In genomic region chr9:134327671-134328231, GRCh38 we compare ENCODE assay signal across 9 cellular contexts. TPM values are rescaled to one million over a fixed set of nuclear protein-coding genes. Genes with fewer than 3 reads are reported as not detected.
DNase-seq lines count a peak whose midpoint lies in the region; ATAC-seq and TF ChIP-seq lines count a peak whose summit lies in the region.
"Had no signal": no experiment of that assay in that cellular context is flagged by ENCODE, and none has a peak within 500 bp of the region (broad histone marks: within the 10 kb centered on the region; RNA-seq: fewer than 3 reads in every experiment).

No MANE protein-coding gene starts in this region.

- H3K36me3 ChIP-seq in GM23338 (ENCODE audit: insufficient read depth) (no peaks in the 10 kb centered on the region), adipocyte (ENCODE audit: control insufficient read depth, insufficient read depth, low read length, severe bottlenecking) (no peaks in the 10 kb centered on the region), hepatocyte (replicated peaks; ENCODE audit: insufficient read depth, low read depth) (no peaks in the 10 kb centered on the region), gastrocnemius medialis (no peaks in the 10 kb centered on the region)

- 0 out of 2 replicates have a peak, but pooled peaks cover 5% of the 10 kb centered on the region for H3F3A ChIP-seq in GM23338 (replicated peaks; ENCODE audit: low read depth)

- H3K27ac ChIP-seq in GM23338 (ENCODE audit: low read depth) (no peak overlapping the region), hepatocyte (peak overlapping the region; percentile 96), gastrocnemius medialis (peak overlapping the region; percentile 94 to 99 (median 96))

- no peaks in the 10 kb centered on the region for H3K9me3 Mint-ChIP-seq in GM23338

- H3K9me2 ChIP-seq in GM23338 (ENCODE audit: insufficient read depth) (no peaks in the 10 kb centered on the region), hepatocyte (replicated peaks; ENCODE audit: insufficient read depth) (no peaks in the 10 kb centered on the region)

- TF ChIP-seq CTCF in GM23338 (conservative IDR thresholded peaks at IDR 0.05; ENCODE audit: low read depth in 2 of 2), result no peak
- TF ChIP-seq CTCF in hepatocyte (IDR thresholded peaks at IDR 0.05; ENCODE audit: poor library complexity), result no peak
- TF ChIP-seq CTCF in gastrocnemius medialis (IDR thresholded peaks at IDR 0.05 in 4 of 5, conservative IDR thresholded peaks at IDR 0.05 in 1 of 5), result no peak

- in situ Hi-C loops in gastrocnemius medialis (cut with MboI; ENCODE audit: low sequenced_read_pairs in 4 of 4), result loop anchor here in 2 of 4 donors (10.0 to 25.0 kb wide), 2 partner anchors 110 to 163 kb away; partner anchors contain the start of gene RNU6ATAC (in 1 of the 2)

- H3K79me2 ChIP-seq in GM23338 (replicated peaks; ENCODE audit: insufficient read depth) (peaks cover 57% of the 10 kb centered on the region), hepatocyte (peaks cover 61% of the 10 kb centered on the region)

- H2AFZ ChIP-seq in GM23338, result no peak overlapping the region
- no peak overlapping the region for H2AFZ ChIP-seq in hepatocyte

- peak overlapping the region; percentile 96 for H3K9ac ChIP-seq in adipocyte (ENCODE audit: low read length)

- 42% methylated on average over 10 of the region's 10 CpGs for WGBS in hepatocyte (ENCODE audit: low lambda C conversion rate, missing lambda C conversion rate)

- H3K4me3 Mint-ChIP-seq in GM23338, result peak overlapping the region; percentile 69

- ATAC-seq in GM23338 (no peak), gastrocnemius medialis (no peak), GM18505 (IDR thresholded peaks at IDR 0.05; ENCODE audit: unreplicated experiment) (no peak)

- H3K36me3 Mint-ChIP-seq in GM23338 (ENCODE audit: low read depth), result no peaks in the 10 kb centered on the region

- H4K20me1 ChIP-seq in GM23338 (replicated peaks; ENCODE audit: insufficient read depth) (peaks cover 12% of the 10 kb centered on the region; the same call in 1 of the 2 replicates), hepatocyte (ENCODE audit: insufficient read depth, poor library complexity, severe bottlenecking) (peaks cover 57% of the 10 kb centered on the region)

- H3K4me1 Mint-ChIP-seq in GM23338, result peaks cover 33% of the 10 kb centered on the region

- no peaks in the 10 kb centered on the region for H3K9me3 ChIP-seq in adipocyte (ENCODE audit: control insufficient read depth, low read length)
- no peaks in the 10 kb centered on the region for H3K9me3 ChIP-seq in hepatocyte (ENCODE audit: low read depth)
- no peaks in the 10 kb centered on the region for H3K9me3 ChIP-seq in gastrocnemius medialis

- H3K27me3 ChIP-seq in GM23338 (ENCODE audit: insufficient read depth) (peaks cover 3% of the 10 kb centered on the region; the same call in 1 of the 2 replicates), adipocyte (replicated peaks; ENCODE audit: control insufficient read depth, insufficient read depth, low read length) (no peaks in the 10 kb centered on the region), hepatocyte (no peaks in the 10 kb centered on the region), gastrocnemius medialis (no peaks in the 10 kb centered on the region)

- peak; percentile 17 to 29 for TF ChIP-seq POLR2A in gastrocnemius medialis (IDR thresholded peaks at IDR 0.05)
- no peak for TF ChIP-seq POLR2A in GM18505 (IDR thresholded peaks at IDR 0.05; ENCODE audit: borderline replicate concordance, extremely low read depth, insufficient read depth, insufficient read length)

- no peak overlapping the region for H3K27ac Mint-ChIP-seq in GM23338

- H3K4me3 ChIP-seq in GM23338 (peak overlapping the region; percentile 70), adipocyte (ENCODE audit: low read length) (peak overlapping the region; percentile 93), hepatocyte (peak overlapping the region; percentile 92), gastrocnemius medialis (peak overlapping the region; percentile 78 to 88 (median 83))

- DNase-seq in GM23338 (ENCODE audit: low spot score) (no peak), adipocyte (ENCODE audit: low read depth) (no peak), hepatocyte (ENCODE audit: low spot score) (no peak), gastrocnemius medialis (peak in 1 of 2 donors; percentile 38), HPDE6-E6E7 (ENCODE audit: extremely low spot score) (no peak), NCI-H774 (lab: John Stamatoyannopoulos, UW) (no peak)
- no peak for DNase-seq in NK-92 treated with Interleukin-12 subunit alpha and Interleukin-12 subunit beta, amount 100 ng/mL, for 24 hours (lab: John Stamatoyannopoulos, UW)
- DNase-seq: KG1 had no signal

- intact Hi-C loops in gastrocnemius medialis (cut with DNase I; ENCODE audit: low total_unique reads), result loop anchor here (5.0 to 10.0 kb wide), 4 partner anchors 45 to 260 kb away; partner anchors contain the start of gene BRD3

- peaks cover 2% of the 10 kb centered on the region; the same call in 1 of the 2 replicates for H3K4me1 ChIP-seq in GM23338 (ENCODE audit: insufficient read depth)
- H3K4me1 ChIP-seq in adipocyte (ENCODE audit: control insufficient read depth, insufficient read depth, low read length), result peaks cover 57% of the 10 kb centered on the region
- peaks cover 70% of the 10 kb centered on the region for H3K4me1 ChIP-seq in hepatocyte (ENCODE audit: insufficient read depth)
- peaks cover 57 to 62% of the 10 kb centered on the region in 2 donors for H3K4me1 ChIP-seq in gastrocnemius medialis

- peak overlapping the region; percentile 91 for H3K4me2 ChIP-seq in GM23338
- peak overlapping the region; percentile 95 for H3K4me2 ChIP-seq in hepatocyte

- H3K27me3 Mint-ChIP-seq in GM23338 (ENCODE audit: insufficient read depth, low read depth, poor library complexity), result peaks cover 12% of the 10 kb centered on the region

TF ChIP-seq in GM23338, 12 proteins besides CTCF, POLR2A, EP300 and RAD21 (continues in another document):
- TF ChIP-seq CREB1 (CRISPR knock-in tag; IDR thresholded peaks at IDR 0.05; ENCODE audit: low read depth), result no peak
- TF ChIP-seq EZH2phosphoT487 (IDR thresholded peaks at IDR 0.05; ENCODE audit: unreplicated experiment), result no peak
- no peak for TF ChIP-seq REST (IDR thresholded peaks at IDR 0.05; ENCODE audit: unreplicated experiment)
- no peak for TF ChIP-seq STAT1 (IDR thresholded peaks at IDR 0.05; ENCODE audit: unreplicated experiment)
- no peak for TF ChIP-seq POLR2AphosphoS5 (IDR thresholded peaks at IDR 0.05; ENCODE audit: low read depth)

RNA-seq across cellular contexts. Expression of gene RXRA, which starts 1.5 kb away (rescaled TPM):
- 14.9 and 17.9 TPM in 2 replicates for total RNA-seq in GM23338 (2014; rRNA removed; shearing (Covaris generic))
- polyA plus RNA-seq in GM23338 (2016; fragmentation: Nextera tagmentation; extraction: Ambion mirVana), result 4.8 and 4.9 TPM in 2 replicates
- total RNA-seq in hepatocyte, result 32.5 and 35.9 TPM in 2 replicates
- 34.3 and 41.6 TPM in 2 replicates for polyA plus RNA-seq in hepatocyte
- 100 to 1,000 TPM in 3 of 4 donors, 10 to 100 TPM in 1; 70.8 to 224 (median 160) TPM for total RNA-seq in gastrocnemius medialis
